Comparison of ENCODE assay signal across 8 cellular contexts in the genomic region with DNA sequence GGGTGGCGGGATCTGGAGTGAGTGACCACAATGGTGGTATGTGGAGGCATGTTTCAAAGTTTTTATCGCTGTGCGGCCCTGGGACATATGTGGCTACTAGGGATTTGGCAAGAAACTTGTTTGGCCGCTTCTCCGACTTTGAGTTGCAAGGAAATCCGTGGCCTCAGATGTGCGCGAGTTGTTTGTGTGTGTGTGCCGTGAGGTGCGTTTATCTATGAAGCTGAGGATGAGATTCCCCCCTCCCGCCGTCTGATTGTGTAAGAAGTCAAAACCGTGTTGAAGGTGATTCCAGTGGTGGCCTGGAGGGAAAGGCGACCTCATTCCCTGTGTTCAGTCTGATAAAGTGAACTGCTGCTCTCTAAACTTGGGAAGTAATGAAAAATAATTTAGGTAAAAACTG. TPM values are rescaled to one million over a fixed set of nuclear protein-coding genes. Genes with fewer than 3 reads are reported as not detected.
DNase-seq lines count a peak whose midpoint lies in the region; ATAC-seq and TF ChIP-seq lines count a peak whose summit lies in the region.

No MANE protein-coding gene starts in this region.

- H3K27ac ChIP-seq in BLaER1 (peak overlapping the region; percentile 81; the same call in 1 of the 2 replicates), thoracic aorta (no peak overlapping the region)

- no peak for TF ChIP-seq CTCF in thoracic aorta (IDR thresholded peaks at IDR 0.05)

- ATAC-seq in thoracic aorta (ENCODE audit: insufficient number of reproducible peaks, low FRiP score, low read depth) (no peak), GM18519 (IDR thresholded peaks at IDR 0.05; ENCODE audit: low FRiP score, unreplicated experiment) (no peak), GM18861 (IDR thresholded peaks at IDR 0.05; ENCODE audit: unreplicated experiment) (no peak)

- peak overlapping the region; percentile 83 for H3K9ac ChIP-seq in BLaER1

- no peaks in the 10 kb centered on the region for H3K27me3 ChIP-seq in BLaER1
- no peaks in the 10 kb centered on the region for H3K27me3 ChIP-seq in thoracic aorta (replicated peaks; ENCODE audit: insufficient read depth)

- H3K4me2 ChIP-seq in BLaER1: peak overlapping the region; percentile 73

- H3K4me3 ChIP-seq in BLaER1 (peak overlapping the region; percentile 82), thoracic aorta (peak overlapping the region; percentile 79)

- H3K4me1 ChIP-seq in BLaER1 (peaks cover 12% of the 10 kb centered on the region), thoracic aorta (ENCODE audit: control insufficient read depth in 1 of 2, low read depth in 2 of 2) (no peaks in the 10 kb centered on the region)

- H3K36me3 ChIP-seq in BLaER1 (no peaks in the 10 kb centered on the region), thoracic aorta (no peaks in the 10 kb centered on the region)

- peaks cover 39% of the 10 kb centered on the region for H4K20me1 ChIP-seq in BLaER1

- DNase-seq in HuH-7 (ENCODE audit: low spot score): peak; percentile 42
- peak; percentile 33 for DNase-seq in astrocyte of the hippocampus (ENCODE audit: low read depth, low spot score)
- peak; percentile 13 for DNase-seq in kidney tubule cell (ENCODE audit: low spot score)
- DNase-seq in thoracic aorta (ENCODE audit: low spot score): no peak
- DNase-seq in activated CD4-positive, CD25-positive, alpha-beta regulatory T cell treated with anti-CD3 and anti-CD28 coated beads, Interleukin-2, amount 50 U/mL, for 72 hours: no peak

- H3K9me3 ChIP-seq in BLaER1: peaks cover 14% of the 10 kb centered on the region
- no peaks in the 10 kb centered on the region for H3K9me3 ChIP-seq in thoracic aorta

RNA-seq across cellular contexts. Expression of a gene that starts 1.5 kb away (rescaled TPM):
- total RNA-seq in thoracic aorta: 1 to 10 TPM; 3.7 to 5.2 TPM

Comparison
In these comparisons a context has a peak if more than half of its experiments do, and no peak if none do; other contexts are left out.
1. DNase-seq: peak in HuH-7 (single experiment), astrocyte of the hippocampus (single experiment) and kidney tubule cell (single experiment); none in thoracic aorta (single experiment) and activated CD4-positive, CD25-positive, alpha-beta regulatory T cell treated with anti-CD3 and anti-CD28 coated beads, Interleukin-2, amount 50 U/mL, for 72 hours (single experiment).